24 cellular contexts compared by ENCODE assay signal in the genomic region with DNA sequence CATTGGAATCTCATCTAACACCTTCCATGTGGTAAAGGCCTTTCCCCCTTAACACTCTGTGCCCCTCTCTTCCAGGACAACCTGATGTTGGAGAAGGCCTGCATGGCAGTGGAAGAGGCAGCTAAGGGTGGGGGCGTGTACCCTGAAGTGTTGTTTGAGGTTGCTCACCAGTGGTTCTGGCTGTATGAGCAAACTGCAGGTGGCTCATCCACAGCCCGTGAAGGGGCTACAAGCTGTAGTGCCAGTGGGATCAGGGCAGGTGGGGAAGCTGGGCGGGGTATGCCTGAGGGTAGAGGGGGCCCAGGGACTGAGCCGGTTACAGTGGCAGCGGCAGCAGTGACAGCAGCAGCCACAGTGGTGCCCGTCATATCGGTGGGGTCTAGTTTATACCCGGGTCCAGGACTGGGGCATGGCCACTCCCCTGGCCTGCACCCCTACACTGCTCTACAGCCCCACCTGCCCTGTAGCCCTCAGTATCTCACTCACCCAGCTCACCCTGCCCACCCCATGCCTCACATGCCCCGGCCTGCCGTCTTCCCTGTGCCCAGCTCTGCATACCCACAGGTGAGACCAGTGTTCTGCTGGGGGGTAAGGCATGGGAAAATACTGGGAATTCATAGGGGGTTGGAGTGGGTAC. TPM values are rescaled to one million over a fixed set of nuclear protein-coding genes. Genes with fewer than 3 reads are reported as not detected.
DNase-seq lines count a peak whose midpoint lies in the region; ATAC-seq, FAIRE-seq and TF ChIP-seq lines count a peak whose summit lies in the region.
"Had no signal": no experiment of that assay in that cellular context is flagged by ENCODE, and none has a peak within 500 bp of the region (broad histone marks: within the 10 kb centered on the region; RNA-seq: fewer than 3 reads in every experiment).

No MANE protein-coding gene starts in this region.

- no peak overlapping the region for H3K4me2 ChIP-seq in endothelial cell of umbilical vein (ENCODE audit: insufficient read depth, low read length)
- H3K4me2 ChIP-seq in osteoblast (ENCODE audit: insufficient read depth, low read length): no peak overlapping the region
- H3K4me2 ChIP-seq: neural progenitor cell had no signal

- H4K20me1 ChIP-seq in endothelial cell of umbilical vein (replicated peaks; ENCODE audit: control insufficient read depth, extremely low read depth, insufficient read depth, low read length) (no peaks in the 10 kb centered on the region), osteoblast (ENCODE audit: insufficient read depth, low read length) (peaks cover 13% of the 10 kb centered on the region)

- no peaks in the 10 kb centered on the region for H3K79me2 ChIP-seq in endothelial cell of umbilical vein (ENCODE audit: control insufficient read depth, insufficient read depth, low read length)
- H3K79me2 ChIP-seq in osteoblast (ENCODE audit: insufficient read depth, low read length): no peaks in the 10 kb centered on the region

- H3K27me3 ChIP-seq in CD4-positive, alpha-beta T cell (ENCODE audit: control insufficient read depth, insufficient read depth, low read length): no peaks in the 10 kb centered on the region
- H3K27me3 ChIP-seq in endothelial cell of umbilical vein (ENCODE audit: control insufficient read depth in 2 of 2, insufficient read depth in 2 of 2, low read length in 2 of 2) (no peaks in the 10 kb centered on the region), osteoblast (ENCODE audit: insufficient read depth, low read length) (no peaks in the 10 kb centered on the region)
- H3K27me3 ChIP-seq: adrenal gland, cardiac muscle cell, neural progenitor cell, SJSA1 had no signal

- H3K4me1 ChIP-seq in endothelial cell of umbilical vein (ENCODE audit: control insufficient read depth, extremely low read depth, insufficient read depth, low read length) (no peaks in the 10 kb centered on the region), osteoblast (ENCODE audit: insufficient read depth, low read length) (no peaks in the 10 kb centered on the region)
- H3K4me1 ChIP-seq: adrenal gland, neural progenitor cell, SJSA1 had no signal

- intact Hi-C loops in CD4-positive, alpha-beta T cell (cut with DNase I, micrococcal nuclease): no loop called here
- intact Hi-C loops in endothelial cell of umbilical vein (cut with micrococcal nuclease): no loop called here
- intact Hi-C loops in activated CD4-positive, alpha-beta T cell treated with anti-CD3 and anti-CD28 coated beads for 36 hours (cut with DNase I, micrococcal nuclease): no loop called here

- TF ChIP-seq POLR2A in endothelial cell of umbilical vein (IDR thresholded peaks at IDR 0.05; ENCODE audit: low read depth, low read length): peak; percentile 8

- ATAC-seq in CD4-positive, alpha-beta T cell (ENCODE audit: poor library complexity): peak; percentile 14
- ATAC-seq in activated CD4-positive, alpha-beta T cell treated with anti-CD3 and anti-CD28 coated beads for 36 hours: no peak

- no peaks in the 10 kb centered on the region for H3K9me1 ChIP-seq in endothelial cell of umbilical vein (replicated peaks; ENCODE audit: control insufficient read depth, extremely low read depth, insufficient read depth, low read length)

- no peak overlapping the region for H3K4me3 Mint-ChIP-seq in CD4-positive, alpha-beta T cell
- no peak overlapping the region for H3K4me3 Mint-ChIP-seq in activated CD4-positive, alpha-beta T cell treated with anti-CD3 and anti-CD28 coated beads for 36 hours
- H3K4me3 Mint-ChIP-seq: neural progenitor cell had no signal

- dilution Hi-C loops in endothelial cell of umbilical vein (cut with MboI; ENCODE audit: extremely low pct_ligation_motif_present, low sequenced_read_pairs): no loop called here

- H3K36me3 ChIP-seq in endothelial cell of umbilical vein (ENCODE audit: control insufficient read depth in 2 of 2, extremely low read depth in 1 of 2, insufficient read depth in 2 of 2, low read length in 2 of 2) (peaks cover 29 to 71% of the 10 kb centered on the region in 2 experiments), osteoblast (ENCODE audit: insufficient read depth, low read length) (peaks cover 85% of the 10 kb centered on the region)
- H3K36me3 ChIP-seq: neural progenitor cell had no signal

- H3K27ac Mint-ChIP-seq in CD4-positive, alpha-beta T cell: peak overlapping the region; percentile 62
- no peak overlapping the region for H3K27ac Mint-ChIP-seq in activated CD4-positive, alpha-beta T cell treated with anti-CD3 and anti-CD28 coated beads for 36 hours
- H3K27ac Mint-ChIP-seq: neural progenitor cell had no signal

- H3K9me3 Mint-ChIP-seq in CD4-positive, alpha-beta T cell: no peaks in the 10 kb centered on the region
- H3K9me3 Mint-ChIP-seq in activated CD4-positive, alpha-beta T cell treated with anti-CD3 and anti-CD28 coated beads for 36 hours (ENCODE audit: low read depth): no peaks in the 10 kb centered on the region
- H3K9me3 Mint-ChIP-seq: neural progenitor cell had no signal

- CTCF ChIA-PET in CD4-positive, alpha-beta T cell (lab: Charles Lee): no interaction called here
- CTCF ChIA-PET in RWPE1 (lab: Yijun Ruan, JAX) (interaction anchor here (0.8 to 1.1 kb wide), 2 partner anchors 15 to 167 kb away, joined by 3 to 7 read pairs; no protein-coding TSS in a partner anchor), endothelial cell of umbilical vein (lab: Charles Lee) (interaction anchor here (0.9 to 1.5 kb wide), 4 partner anchors 11 to 57 kb away, joined by 3 read pairs; no protein-coding TSS in a partner anchor)
- CTCF ChIA-PET in activated CD4-positive, alpha-beta T cell treated with anti-CD3 and anti-CD28 coated beads for 36 hours (lab: Charles Lee): no interaction called here

- POLR2A ChIA-PET in CD4-positive, alpha-beta T cell (lab: Charles Lee): interaction anchor here (1.1 to 3.8 kb wide), 3 partner anchors 11 to 28 kb away, joined by 3 to 20 read pairs (median 4); no protein-coding TSS in a partner anchor
- POLR2A ChIA-PET in RWPE1 (lab: Yijun Ruan, JAX; ENCODE audit: low non-redundant PET) (no interaction called here), endothelial cell of umbilical vein (lab: Charles Lee) (no interaction called here)
- POLR2A ChIA-PET in activated CD4-positive, alpha-beta T cell treated with anti-CD3 and anti-CD28 coated beads for 36 hours (lab: Charles Lee): interaction anchor here (1.3 to 1.4 kb wide), 2 partner anchors 10 to 13 kb away, joined by 3 to 4 read pairs; a partner anchor contains a TSS

- FAIRE-seq in endothelial cell of umbilical vein (lab: Jason Lieb, UNC) (no peak), frontal cortex (lab: Jason Lieb, UNC) (no peak)
- FAIRE-seq: kidney had no signal

- H3K27me3 Mint-ChIP-seq in CD4-positive, alpha-beta T cell: no peaks in the 10 kb centered on the region
- no peaks in the 10 kb centered on the region for H3K27me3 Mint-ChIP-seq in activated CD4-positive, alpha-beta T cell treated with anti-CD3 and anti-CD28 coated beads for 36 hours

- no peaks in the 10 kb centered on the region for H3K9me3 ChIP-seq in CD4-positive, alpha-beta T cell (ENCODE audit: control insufficient read depth, low read length)
- no peaks in the 10 kb centered on the region for H3K9me3 ChIP-seq in endothelial cell of umbilical vein (replicated peaks; ENCODE audit: control insufficient read depth, insufficient read depth, low read length)
- no peaks in the 10 kb centered on the region for H3K9me3 ChIP-seq in osteoblast (ENCODE audit: low read depth, low read length)
- H3K9me3 ChIP-seq: adrenal gland, SJSA1 had no signal

- peaks cover 92% of the 10 kb centered on the region for H3K36me3 Mint-ChIP-seq in CD4-positive, alpha-beta T cell (ENCODE audit: low read depth)
- H3K36me3 Mint-ChIP-seq in activated CD4-positive, alpha-beta T cell treated with anti-CD3 and anti-CD28 coated beads for 36 hours (ENCODE audit: low read depth): peaks cover 38% of the 10 kb centered on the region

- TF ChIP-seq CTCF in CD4-positive, alpha-beta T cell (IDR thresholded peaks at IDR 0.05): no peak
- TF ChIP-seq CTCF in RWPE1 (conservative IDR thresholded peaks at IDR 0.05; ENCODE audit: low read depth): no peak
- TF ChIP-seq CTCF in endothelial cell of umbilical vein (IDR thresholded peaks at IDR 0.05; ENCODE audit: extremely low read depth in 1 of 2, insufficient read depth in 1 of 2, low read depth in 1 of 2, low read length in 2 of 2): no peak
- no peak for TF ChIP-seq CTCF in osteoblast (IDR thresholded peaks at IDR 0.05; ENCODE audit: extremely low read depth, low read depth, low read length)

- H3K4me1 Mint-ChIP-seq in CD4-positive, alpha-beta T cell (ENCODE audit: low read depth): no peaks in the 10 kb centered on the region
- peaks cover 7% of the 10 kb centered on the region for H3K4me1 Mint-ChIP-seq in activated CD4-positive, alpha-beta T cell treated with anti-CD3 and anti-CD28 coated beads for 36 hours
- H3K4me1 Mint-ChIP-seq: neural progenitor cell had no signal

- no peak overlapping the region for H3K27ac ChIP-seq in CD4-positive, alpha-beta T cell (ENCODE audit: low read depth, low read length)
- peak overlapping the region; percentile 31 for H3K27ac ChIP-seq in RWPE1
- no peak overlapping the region for H3K27ac ChIP-seq in endothelial cell of umbilical vein (ENCODE audit: insufficient read depth, low read depth, low read length)
- H3K27ac ChIP-seq in osteoblast (ENCODE audit: low read depth, low read length): no peak overlapping the region
- H3K27ac ChIP-seq: adrenal gland, cardiac muscle cell, HL-60, neural progenitor cell, SJSA1 had no signal

- H3K4me3 ChIP-seq in endothelial cell of umbilical vein (replicated peaks in 1 of 3; ENCODE audit: insufficient read depth in 1 of 3, low read depth in 1 of 3, low read length in 3 of 3) (no peak overlapping the region), osteoblast (ENCODE audit: insufficient read depth, low read length) (no peak overlapping the region)
- H3K4me3 ChIP-seq: adrenal gland, cardiac muscle cell, neural progenitor cell, SJSA1 had no signal

- H2AFZ ChIP-seq in endothelial cell of umbilical vein (ENCODE audit: low read depth, low read length): no peak overlapping the region
- no peak overlapping the region for H2AFZ ChIP-seq in osteoblast (ENCODE audit: low read length)
- H2AFZ ChIP-seq: neural progenitor cell had no signal

- no peak for DNase-seq in CD4-positive, alpha-beta T cell
- DNase-seq in RWPE1 (ENCODE audit: low spot score) (no peak), endothelial cell of umbilical vein (ENCODE audit: low read depth, low spot score) (no peak), osteoblast (ENCODE audit: insufficient read length, low spot score, missing footprints) (peak; percentile 71), frontal cortex (ENCODE audit: low spot score in 2 of 2) (no peak), DMS153 (lab: John Stamatoyannopoulos, UW) (no peak)
- no peak for DNase-seq in activated CD4-positive, alpha-beta T cell treated with anti-CD3 and anti-CD28 coated beads for 36 hours
- DNase-seq in stimulated activated CD4-positive, alpha-beta T cell treated with anti-CD3 and anti-CD28 coated beads, Interleukin-15, amount 100 ng/mL, for 24 hours: no peak
- DNase-seq: activated T-cell treated with anti-CD3 and anti-CD28 coated beads, Interleukin-2, amount 50 U/mL, for 1 hour; effector memory CD4-positive, alpha-beta T cell; GDM1; GOT3; hippocampal formation; KBM-7; kidney; MV-4-11; NCI-H2029 treated with DMSO at 0.1 percent for 48 hours; NCI-H510A treated with DMSO at 0.1 percent for 48 hours; T1000 had no signal

- no TSS peak for BruUV-seq in endothelial cell of umbilical vein (replicated peaks; lab: Mats Ljungman, UMichigan)

- no peak overlapping the region for H3K9ac ChIP-seq in endothelial cell of umbilical vein (replicated peaks; ENCODE audit: extremely low read depth, insufficient read depth, low read length)
- H3K9ac ChIP-seq: neural progenitor cell had no signal

RNA-seq across cellular contexts. Expression of a gene that starts 12.4 kb away (rescaled TPM):
- total RNA-seq in CD4-positive, alpha-beta T cell: 100 to 1,000 TPM; 121 to 135 TPM
- total RNA-seq in endothelial cell of umbilical vein: 26.3 and 30.2 TPM in 2 replicates
- polyA plus RNA-seq in endothelial cell of umbilical vein: 25.0 and 30.1 TPM in 2 replicates
- polyA plus RNA-seq in endothelial cell of umbilical vein (2011; cell fraction: cytosol; rRNA removed): 15.3 and 16.0 TPM in 2 replicates
- polyA plus RNA-seq in endothelial cell of umbilical vein (2011; cell fraction: nucleus; rRNA removed): 56.8 and 73.6 TPM in 2 replicates
- 23.2 and 25.0 TPM in 2 replicates for polyA plus RNA-seq in endothelial cell of umbilical vein (2012)
- polyA minus RNA-seq in endothelial cell of umbilical vein: 43.4 and 44.0 TPM in 2 replicates
- 2.8 TPM for polyA minus RNA-seq in endothelial cell of umbilical vein (2011; cell fraction: cytosol; rRNA and poly(A)+ RNA removed)
- polyA minus RNA-seq in endothelial cell of umbilical vein (2011; cell fraction: nucleus; rRNA and poly(A)+ RNA removed): 30.6 and 41.0 TPM in 2 replicates
- total RNA-seq in osteoblast: 30.4 and 35.8 TPM in 2 replicates
- total RNA-seq in frontal cortex: 7.7 TPM
- total RNA-seq in activated CD4-positive, alpha-beta T cell treated with anti-CD3 and anti-CD28 coated beads for 36 hours: 10 to 100 TPM; 54.7 to 65.0 TPM

RNA-seq across cellular contexts. Expression of a gene that starts 13.6 kb away (rescaled TPM):
- total RNA-seq in CD4-positive, alpha-beta T cell: 10 to 100 TPM; 66.4 to 70.7 TPM
- 111 and 112 TPM in 2 replicates for total RNA-seq in endothelial cell of umbilical vein
- 230 and 372 TPM in 2 replicates for polyA plus RNA-seq in endothelial cell of umbilical vein
- 68.1 and 91.4 TPM in 2 replicates for polyA plus RNA-seq in endothelial cell of umbilical vein (2011; cell fraction: cytosol; rRNA removed)
- polyA plus RNA-seq in endothelial cell of umbilical vein (2011; cell fraction: nucleus; rRNA removed): 408 and 539 TPM in 2 replicates
- 79.2 and 116 TPM in 2 replicates for polyA plus RNA-seq in endothelial cell of umbilical vein (2012)
- 162 and 169 TPM in 2 replicates for polyA minus RNA-seq in endothelial cell of umbilical vein
- 25.9 TPM for polyA minus RNA-seq in endothelial cell of umbilical vein (2011; cell fraction: cytosol; rRNA and poly(A)+ RNA removed)
- 99.0 and 127 TPM in 2 replicates for polyA minus RNA-seq in endothelial cell of umbilical vein (2011; cell fraction: nucleus; rRNA and poly(A)+ RNA removed)
- 63.1 and 76.7 TPM in 2 replicates for total RNA-seq in osteoblast
- total RNA-seq in frontal cortex: 31.8 TPM
- 10 to 100 TPM; 40.1 to 67.3 TPM for total RNA-seq in activated CD4-positive, alpha-beta T cell treated with anti-CD3 and anti-CD28 coated beads for 36 hours

RNA-seq across cellular contexts. Expression of a gene that starts 17.2 kb away (rescaled TPM):
- 1 to 10 TPM; 6.3 to 6.8 TPM for total RNA-seq in CD4-positive, alpha-beta T cell
- 31.7 and 34.9 TPM in 2 replicates for total RNA-seq in endothelial cell of umbilical vein
- 32.1 and 39.2 TPM in 2 replicates for polyA plus RNA-seq in endothelial cell of umbilical vein
- polyA plus RNA-seq in endothelial cell of umbilical vein (2011; cell fraction: cytosol; rRNA removed): 35.4 and 39.9 TPM in 2 replicates
- polyA plus RNA-seq in endothelial cell of umbilical vein (2011; cell fraction: nucleus; rRNA removed): 14.3 and 20.2 TPM in 2 replicates
- 69.6 and 78.9 TPM in 2 replicates for polyA plus RNA-seq in endothelial cell of umbilical vein (2012)
- polyA minus RNA-seq in endothelial cell of umbilical vein: 7.8 and 9.8 TPM in 2 replicates
- polyA minus RNA-seq in endothelial cell of umbilical vein (2011; cell fraction: cytosol; rRNA and poly(A)+ RNA removed): 17.1 TPM
- polyA minus RNA-seq in endothelial cell of umbilical vein (2011; cell fraction: nucleus; rRNA and poly(A)+ RNA removed): 3.6 and 4.7 TPM in 2 replicates
- total RNA-seq in osteoblast: 11.2 and 12.7 TPM in 2 replicates
- total RNA-seq in frontal cortex: 16.7 TPM
- total RNA-seq in activated CD4-positive, alpha-beta T cell treated with anti-CD3 and anti-CD28 coated beads for 36 hours: 10 to 100 TPM; 12.7 to 37.1 TPM

RNA-seq across cellular contexts. Expression of a gene that starts 54.9 kb away (rescaled TPM):
- 10 to 100 TPM; 52.0 to 54.2 TPM for total RNA-seq in CD4-positive, alpha-beta T cell
- total RNA-seq in endothelial cell of umbilical vein (91.2 and 95.5 TPM in 2 replicates), osteoblast (28.3 and 28.6 TPM in 2 replicates), frontal cortex (41.6 TPM)
- 108 and 117 TPM in 2 replicates for polyA plus RNA-seq in endothelial cell of umbilical vein
- polyA plus RNA-seq in endothelial cell of umbilical vein (2011; cell fraction: cytosol; rRNA removed): 72.3 and 72.5 TPM in 2 replicates
- polyA plus RNA-seq in endothelial cell of umbilical vein (2011; cell fraction: nucleus; rRNA removed): 225 and 244 TPM in 2 replicates
- polyA plus RNA-seq in endothelial cell of umbilical vein (2012): 81.4 and 83.5 TPM in 2 replicates
- polyA minus RNA-seq in endothelial cell of umbilical vein: 209 and 248 TPM in 2 replicates
- polyA minus RNA-seq in endothelial cell of umbilical vein (2011; cell fraction: cytosol; rRNA and poly(A)+ RNA removed): 63.2 TPM
- 71.8 and 76.6 TPM in 2 replicates for polyA minus RNA-seq in endothelial cell of umbilical vein (2011; cell fraction: nucleus; rRNA and poly(A)+ RNA removed)
- total RNA-seq in activated CD4-positive, alpha-beta T cell treated with anti-CD3 and anti-CD28 coated beads for 36 hours: 10 to 100 TPM; 84.6 to 88.2 TPM

Comparison
In these comparisons a context has a peak if more than half of its experiments do, and no peak if none do; other contexts are left out.
1. CTCF ChIA-PET loops: an anchor here in RWPE1 (0.8 to 1.1 kb wide) and endothelial cell of umbilical vein (0.9 to 1.5 kb wide); none called in CD4-positive, alpha-beta T cell and activated CD4-positive, alpha-beta T cell treated with anti-CD3 and anti-CD28 coated beads for 36 hours.
2. POLR2A ChIA-PET loops: an anchor here in CD4-positive, alpha-beta T cell (1.1 to 3.8 kb wide) and activated CD4-positive, alpha-beta T cell treated with anti-CD3 and anti-CD28 coated beads for 36 hours (1.3 to 1.4 kb wide); none called in RWPE1 and endothelial cell of umbilical vein.